ENCODE assay signal across 7 cellular contexts in genomic region chr13:50123002-50123401, GRCh38.
DNase-seq lines count a peak whose midpoint lies in the region; ATAC-seq and TF ChIP-seq lines count a peak whose summit lies in the region.

No MANE protein-coding gene starts in this region.

- peak overlapping the region; percentile 74 for H3K4me2 ChIP-seq in H9 (ENCODE audit: insufficient read depth, insufficient read length, low read length)

- no peak overlapping the region for H3K56ac ChIP-seq in H9 (ENCODE audit: insufficient read length, low read depth, low read length)

- H3K4ac ChIP-seq in H9 (ENCODE audit: low read depth, low read length), result no peak overlapping the region

- H2BK5ac ChIP-seq in H9 (ENCODE audit: insufficient read length, low read length), result no peak overlapping the region

- WGBS in H9 (ENCODE audit: extremely low coverage, insufficient read length, low lambda C conversion rate), result no CpG with 5 or more reads among the region's 3 CpGs
- WGBS in esophagus muscularis mucosa, result 70% methylated on average over 3 of the region's 3 CpGs

- H3K27ac Mint-ChIP-seq in H9, result no peak overlapping the region

- no peak overlapping the region for H3K23ac ChIP-seq in H9 (ENCODE audit: insufficient read length, low read depth, low read length)

- H3K79me2 ChIP-seq in H9 (ENCODE audit: insufficient read depth, low read length), result no peaks in the 10 kb centered on the region

- H3K27me3 ChIP-seq in H9 (ENCODE audit: insufficient read depth, low read length), result peaks cover 45% of the 10 kb centered on the region
- H3K27me3 ChIP-seq in RWPE2 (ENCODE audit: insufficient read depth, poor library complexity, severe bottlenecking), result no peaks in the 10 kb centered on the region
- H3K27me3 ChIP-seq in esophagus muscularis mucosa, result peaks cover 0 to 9% (median 1%) of the 10 kb centered on the region in 4 donors

- ATAC-seq in RWPE2 (ENCODE audit: low read depth), result no peak
- no peak for ATAC-seq in GM21360 (IDR thresholded peaks at IDR 0.05; ENCODE audit: unreplicated experiment)

- H2BK15ac ChIP-seq in H9 (ENCODE audit: low read depth, low read length), result no peak overlapping the region

- no peak overlapping the region for H4K5ac ChIP-seq in H9 (ENCODE audit: insufficient read length, low read depth, low read length)

- no peak overlapping the region for H3T11ph ChIP-seq in H9 (ENCODE audit: low read length)

- no peaks in the 10 kb centered on the region; a peak in 1 of 7 replicates for H3K36me3 Mint-ChIP-seq in H9 (ENCODE audit: insufficient read depth in 1 of 3, low read depth in 3 of 3)

- no peaks in the 10 kb centered on the region for H3K9me3 ChIP-seq in H9 (ENCODE audit: control insufficient read depth, low read depth, low read length)
- no peaks in the 10 kb centered on the region for H3K9me3 ChIP-seq in RWPE2 (ENCODE audit: severe bottlenecking)
- no peaks in the 10 kb centered on the region for H3K9me3 ChIP-seq in esophagus muscularis mucosa

- no peak overlapping the region for H2AK5ac ChIP-seq in H9 (ENCODE audit: insufficient read length, low read length)

- intact Hi-C loops in esophagus muscularis mucosa (cut with DNase I), result loop anchor here (2.0 kb wide), 1 partner anchor 40 kb away; no protein-coding TSS in a partner anchor

- DNase-seq in H9 (no peak), RWPE2 (ENCODE audit: low spot score) (no peak), esophagus muscularis mucosa (ENCODE audit: extremely low spot score) (no peak), retinal pigment epithelial cell (ENCODE audit: low read depth) (no peak), inferior parietal cortex (ENCODE audit: extremely low spot score) (no peak)
- DNase-seq in stimulated activated CD8-positive, alpha-beta memory T cell treated with anti-CD3 and anti-CD28 coated beads, Interleukin-4, amount 100 ng/mL, for 48 hours, result no peak

- H3K36me3 ChIP-seq in RWPE2 (ENCODE audit: low read depth) (no peaks in the 10 kb centered on the region), esophagus muscularis mucosa (peaks cover 0 to 7% (median 0%) of the 10 kb centered on the region in 4 donors)

- TF ChIP-seq CTCF in H9 (conservative IDR thresholded peaks at IDR 0.05) (no peak), RWPE2 (IDR thresholded peaks at IDR 0.05; ENCODE audit: poor library complexity, severe bottlenecking) (no peak), esophagus muscularis mucosa (IDR thresholded peaks at IDR 0.05) (no peak), retinal pigment epithelial cell (conservative IDR thresholded peaks at IDR 0.05; ENCODE audit: low read depth, low read length) (no peak)

- no peak for TF ChIP-seq EP300 in esophagus muscularis mucosa (IDR thresholded peaks at IDR 0.05)

- H3K27me3 Mint-ChIP-seq in H9 (ENCODE audit: low read depth), result peaks cover 78% of the 10 kb centered on the region

- H4K20me1 ChIP-seq in H9 (ENCODE audit: control insufficient read depth, insufficient read depth, insufficient read length), result no peaks in the 10 kb centered on the region

- H3K4me3 ChIP-seq in RWPE2 (ENCODE audit: severe bottlenecking) (peak overlapping the region; percentile 80), esophagus muscularis mucosa (peak overlapping the region; percentile 79 to 99 (median 89)), retinal pigment epithelial cell (ENCODE audit: low read length) (peak overlapping the region; percentile 67)

- H2BK12ac ChIP-seq in H9 (ENCODE audit: insufficient read length, low read depth, low read length), result no peak overlapping the region

- peak overlapping the region; percentile 69 to 86 for H3K4me3 Mint-ChIP-seq in H9

- H3K4me1 ChIP-seq in H9 (ENCODE audit: insufficient read depth, low read length), result peaks cover 3% of the 10 kb centered on the region; the same call in 1 of the 2 replicates
- no peaks in the 10 kb centered on the region for H3K4me1 ChIP-seq in RWPE2 (ENCODE audit: insufficient read depth, poor library complexity, severe bottlenecking)
- peaks cover 17 to 61% (median 54%) of the 10 kb centered on the region in 4 donors for H3K4me1 ChIP-seq in esophagus muscularis mucosa

- no peaks in the 10 kb centered on the region; a peak in 2 of 5 replicates for H3K9me3 Mint-ChIP-seq in H9

- H2BK20ac ChIP-seq in H9 (ENCODE audit: low read depth, low read length, poor library complexity, severe bottlenecking), result no peak overlapping the region

- H3K27ac ChIP-seq in H9 (ENCODE audit: insufficient read length, low read depth, low read length), result no peak overlapping the region
- H3K27ac ChIP-seq in RWPE2 (ENCODE audit: poor library complexity, severe bottlenecking), result peak overlapping the region; percentile 77
- H3K27ac ChIP-seq in esophagus muscularis mucosa (replicated peaks in 1 of 4), result peak overlapping the region; percentile 95 to 100 (median 100)

- no peak overlapping the region for H4K8ac ChIP-seq in H9 (replicated peaks; ENCODE audit: insufficient read length, low read depth, low read length)

- TF ChIP-seq POLR2A in esophagus muscularis mucosa (IDR thresholded peaks at IDR 0.05; ENCODE audit: low read depth), result no peak

- H3K4me1 Mint-ChIP-seq in H9, result peaks cover 26 to 42% of the 10 kb centered on the region in 2 experiments

- no peak overlapping the region for H3K9ac ChIP-seq in H9 (ENCODE audit: extremely low read depth, insufficient read length, low read length)

- H2AFZ ChIP-seq in H9 (ENCODE audit: low read length), result no peak overlapping the region

- H2BK120ac ChIP-seq in H9 (ENCODE audit: low read depth, low read length, poor library complexity, severe bottlenecking), result no peak overlapping the region

- H3K79me1 ChIP-seq in H9 (ENCODE audit: insufficient read depth, low read depth, low read length, poor library complexity, severe bottlenecking), result no peaks in the 10 kb centered on the region

- H3K23me2 ChIP-seq in H9 (ENCODE audit: insufficient read length, low read depth, low read length, poor library complexity, severe bottlenecking), result peaks cover 33% of the 10 kb centered on the region

- H4K91ac ChIP-seq in H9 (ENCODE audit: insufficient read length, low read depth, low read length), result no peak overlapping the region

- no peak overlapping the region for H3K14ac ChIP-seq in H9 (ENCODE audit: insufficient read depth, low read length)

- H3K18ac ChIP-seq in H9 (ENCODE audit: insufficient read length, low read depth, low read length), result no peak overlapping the region
